Comparison of ENCODE assay signal across 6 cellular contexts in the genomic region with DNA sequence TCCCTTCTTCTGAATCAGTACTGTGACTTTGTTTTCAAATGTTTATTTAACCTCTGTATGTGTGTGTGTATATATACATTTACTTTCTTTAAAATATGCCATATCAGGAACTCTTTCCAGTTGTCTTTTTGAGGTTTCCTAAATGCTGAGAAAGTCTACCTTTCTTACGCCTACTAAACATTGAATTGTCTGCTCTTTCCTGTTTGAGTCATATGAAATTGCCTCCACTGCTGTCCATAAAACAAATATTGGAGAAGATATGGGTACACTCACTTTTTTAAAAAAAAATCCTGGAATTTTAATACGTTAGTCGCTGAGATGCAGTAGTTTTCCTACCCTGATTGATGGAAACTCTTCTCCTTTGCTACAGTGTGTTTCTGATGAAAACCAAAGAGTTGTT.
"Had no signal": no experiment of that assay in that cellular context is flagged by ENCODE, and none has a peak within 500 bp of the region (broad histone marks: within the 10 kb centered on the region; RNA-seq: fewer than 3 reads in every experiment).

No MANE protein-coding gene starts in this region.

- H3K4me3 ChIP-seq: K562 had no signal

- ATAC-seq: HepG2, K562 had no signal

- DNase-seq: IMR-90, KBM-7, KG1 had no signal

- H3K27ac ChIP-seq: HL-60 had no signal
